1 cellular context compared by ENCODE assay signal in the genomic region with DNA sequence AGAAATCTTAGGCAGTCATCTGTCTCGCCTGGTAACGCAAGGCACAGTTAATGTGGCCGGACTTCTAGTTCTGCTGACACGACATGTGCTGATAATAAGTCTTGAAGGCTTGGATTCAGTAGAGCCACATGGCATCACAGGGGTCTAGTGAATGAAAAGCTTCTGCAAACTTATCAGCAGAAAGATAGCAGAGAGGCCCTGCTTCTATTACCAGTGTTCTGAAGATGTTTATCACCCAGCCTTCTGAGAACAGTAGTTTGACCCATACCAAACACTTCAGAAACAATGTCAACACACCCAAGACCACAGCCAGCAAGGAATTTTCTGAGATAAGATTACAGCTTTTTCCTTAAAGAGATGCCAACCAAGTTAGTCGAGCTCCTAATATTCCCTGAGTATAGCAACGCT.
TF ChIP-seq lines count a peak whose summit lies in the region.

No MANE protein-coding gene starts in this region.

TF ChIP-seq in K562, 482 proteins besides CTCF, POLR2A, EP300 and RAD21 (continued from another document and continues in another):
- TF ChIP-seq, protein P1, sequence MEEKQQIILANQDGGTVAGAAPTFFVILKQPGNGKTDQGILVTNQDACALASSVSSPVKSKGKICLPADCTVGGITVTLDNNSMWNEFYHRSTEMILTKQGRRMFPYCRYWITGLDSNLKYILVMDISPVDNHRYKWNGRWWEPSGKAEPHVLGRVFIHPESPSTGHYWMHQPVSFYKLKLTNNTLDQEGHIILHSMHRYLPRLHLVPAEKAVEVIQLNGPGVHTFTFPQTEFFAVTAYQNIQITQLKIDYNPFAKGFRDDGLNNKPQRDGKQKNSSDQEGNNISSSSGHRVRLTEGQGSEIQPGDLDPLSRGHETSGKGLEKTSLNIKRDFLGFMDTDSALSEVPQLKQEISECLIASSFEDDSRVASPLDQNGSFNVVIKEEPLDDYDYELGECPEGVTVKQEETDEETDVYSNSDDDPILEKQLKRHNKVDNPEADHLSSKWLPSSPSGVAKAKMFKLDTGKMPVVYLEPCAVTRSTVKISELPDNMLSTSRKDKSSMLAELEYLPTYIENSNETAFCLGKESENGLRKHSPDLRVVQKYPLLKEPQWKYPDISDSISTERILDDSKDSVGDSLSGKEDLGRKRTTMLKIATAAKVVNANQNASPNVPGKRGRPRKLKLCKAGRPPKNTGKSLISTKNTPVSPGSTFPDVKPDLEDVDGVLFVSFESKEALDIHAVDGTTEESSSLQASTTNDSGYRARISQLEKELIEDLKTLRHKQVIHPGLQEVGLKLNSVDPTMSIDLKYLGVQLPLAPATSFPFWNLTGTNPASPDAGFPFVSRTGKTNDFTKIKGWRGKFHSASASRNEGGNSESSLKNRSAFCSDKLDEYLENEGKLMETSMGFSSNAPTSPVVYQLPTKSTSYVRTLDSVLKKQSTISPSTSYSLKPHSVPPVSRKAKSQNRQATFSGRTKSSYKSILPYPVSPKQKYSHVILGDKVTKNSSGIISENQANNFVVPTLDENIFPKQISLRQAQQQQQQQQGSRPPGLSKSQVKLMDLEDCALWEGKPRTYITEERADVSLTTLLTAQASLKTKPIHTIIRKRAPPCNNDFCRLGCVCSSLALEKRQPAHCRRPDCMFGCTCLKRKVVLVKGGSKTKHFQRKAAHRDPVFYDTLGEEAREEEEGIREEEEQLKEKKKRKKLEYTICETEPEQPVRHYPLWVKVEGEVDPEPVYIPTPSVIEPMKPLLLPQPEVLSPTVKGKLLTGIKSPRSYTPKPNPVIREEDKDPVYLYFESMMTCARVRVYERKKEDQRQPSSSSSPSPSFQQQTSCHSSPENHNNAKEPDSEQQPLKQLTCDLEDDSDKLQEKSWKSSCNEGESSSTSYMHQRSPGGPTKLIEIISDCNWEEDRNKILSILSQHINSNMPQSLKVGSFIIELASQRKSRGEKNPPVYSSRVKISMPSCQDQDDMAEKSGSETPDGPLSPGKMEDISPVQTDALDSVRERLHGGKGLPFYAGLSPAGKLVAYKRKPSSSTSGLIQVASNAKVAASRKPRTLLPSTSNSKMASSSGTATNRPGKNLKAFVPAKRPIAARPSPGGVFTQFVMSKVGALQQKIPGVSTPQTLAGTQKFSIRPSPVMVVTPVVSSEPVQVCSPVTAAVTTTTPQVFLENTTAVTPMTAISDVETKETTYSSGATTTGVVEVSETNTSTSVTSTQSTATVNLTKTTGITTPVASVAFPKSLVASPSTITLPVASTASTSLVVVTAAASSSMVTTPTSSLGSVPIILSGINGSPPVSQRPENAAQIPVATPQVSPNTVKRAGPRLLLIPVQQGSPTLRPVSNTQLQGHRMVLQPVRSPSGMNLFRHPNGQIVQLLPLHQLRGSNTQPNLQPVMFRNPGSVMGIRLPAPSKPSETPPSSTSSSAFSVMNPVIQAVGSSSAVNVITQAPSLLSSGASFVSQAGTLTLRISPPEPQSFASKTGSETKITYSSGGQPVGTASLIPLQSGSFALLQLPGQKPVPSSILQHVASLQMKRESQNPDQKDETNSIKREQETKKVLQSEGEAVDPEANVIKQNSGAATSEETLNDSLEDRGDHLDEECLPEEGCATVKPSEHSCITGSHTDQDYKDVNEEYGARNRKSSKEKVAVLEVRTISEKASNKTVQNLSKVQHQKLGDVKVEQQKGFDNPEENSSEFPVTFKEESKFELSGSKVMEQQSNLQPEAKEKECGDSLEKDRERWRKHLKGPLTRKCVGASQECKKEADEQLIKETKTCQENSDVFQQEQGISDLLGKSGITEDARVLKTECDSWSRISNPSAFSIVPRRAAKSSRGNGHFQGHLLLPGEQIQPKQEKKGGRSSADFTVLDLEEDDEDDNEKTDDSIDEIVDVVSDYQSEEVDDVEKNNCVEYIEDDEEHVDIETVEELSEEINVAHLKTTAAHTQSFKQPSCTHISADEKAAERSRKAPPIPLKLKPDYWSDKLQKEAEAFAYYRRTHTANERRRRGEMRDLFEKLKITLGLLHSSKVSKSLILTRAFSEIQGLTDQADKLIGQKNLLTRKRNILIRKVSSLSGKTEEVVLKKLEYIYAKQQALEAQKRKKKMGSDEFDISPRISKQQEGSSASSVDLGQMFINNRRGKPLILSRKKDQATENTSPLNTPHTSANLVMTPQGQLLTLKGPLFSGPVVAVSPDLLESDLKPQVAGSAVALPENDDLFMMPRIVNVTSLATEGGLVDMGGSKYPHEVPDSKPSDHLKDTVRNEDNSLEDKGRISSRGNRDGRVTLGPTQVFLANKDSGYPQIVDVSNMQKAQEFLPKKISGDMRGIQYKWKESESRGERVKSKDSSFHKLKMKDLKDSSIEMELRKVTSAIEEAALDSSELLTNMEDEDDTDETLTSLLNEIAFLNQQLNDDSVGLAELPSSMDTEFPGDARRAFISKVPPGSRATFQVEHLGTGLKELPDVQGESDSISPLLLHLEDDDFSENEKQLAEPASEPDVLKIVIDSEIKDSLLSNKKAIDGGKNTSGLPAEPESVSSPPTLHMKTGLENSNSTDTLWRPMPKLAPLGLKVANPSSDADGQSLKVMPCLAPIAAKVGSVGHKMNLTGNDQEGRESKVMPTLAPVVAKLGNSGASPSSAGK (IDR thresholded peaks at IDR 0.05), result peak; percentile 27; the same call in 1 of the 2 replicates
- TF ChIP-seq CBX3 (IDR thresholded peaks at IDR 0.05; ENCODE audit: borderline replicate concordance in 1 of 2, low read length in 2 of 2), result no peak
- TF ChIP-seq HNRNPL (IDR thresholded peaks at IDR 0.05; ENCODE audit: low read depth, low read length), result no peak
- no peak for TF ChIP-seq HOXB6 (CRISPR knock-in tag; IDR thresholded peaks at IDR 0.05; ENCODE audit: borderline replicate concordance)
- no peak for TF ChIP-seq ZFP30 (CRISPR knock-in tag; IDR thresholded peaks at IDR 0.05; ENCODE audit: borderline replicate concordance)
- no peak for TF ChIP-seq ETS1 (conservative IDR thresholded peaks at IDR 0.05; ENCODE audit: control insufficient read depth, low read depth, low read length)
- no peak for TF ChIP-seq NR2C2 (CRISPR knock-in tag; IDR thresholded peaks at IDR 0.05)
- TF ChIP-seq NR2C2 (tag; IDR thresholded peaks at IDR 0.05), result no peak
- TF ChIP-seq SLC30A9 (CRISPR knock-in tag; IDR thresholded peaks at IDR 0.05), result no peak
- no peak for TF ChIP-seq TBL1XR1 (IDR thresholded peaks at IDR 0.05; ENCODE audit: low read length in 2 of 2)
- no peak for TF ChIP-seq ZNF79 (CRISPR knock-in tag; IDR thresholded peaks at IDR 0.05; ENCODE audit: low read depth)
- TF ChIP-seq CREB5 (CRISPR knock-in tag; IDR thresholded peaks at IDR 0.05), result no peak
- TF ChIP-seq LARP7 (IDR thresholded peaks at IDR 0.05), result no peak
- no peak for TF ChIP-seq NONO (IDR thresholded peaks at IDR 0.05; ENCODE audit: low read depth in 2 of 2, low read length in 1 of 2)
- TF ChIP-seq, protein P2, sequence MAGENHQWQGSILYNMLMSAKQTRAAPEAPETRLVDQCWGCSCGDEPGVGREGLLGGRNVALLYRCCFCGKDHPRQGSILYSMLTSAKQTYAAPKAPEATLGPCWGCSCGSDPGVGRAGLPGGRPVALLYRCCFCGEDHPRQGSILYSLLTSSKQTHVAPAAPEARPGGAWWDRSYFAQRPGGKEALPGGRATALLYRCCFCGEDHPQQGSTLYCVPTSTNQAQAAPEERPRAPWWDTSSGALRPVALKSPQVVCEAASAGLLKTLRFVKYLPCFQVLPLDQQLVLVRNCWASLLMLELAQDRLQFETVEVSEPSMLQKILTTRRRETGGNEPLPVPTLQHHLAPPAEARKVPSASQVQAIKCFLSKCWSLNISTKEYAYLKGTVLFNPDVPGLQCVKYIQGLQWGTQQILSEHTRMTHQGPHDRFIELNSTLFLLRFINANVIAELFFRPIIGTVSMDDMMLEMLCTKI (IDR thresholded peaks at IDR 0.05; ENCODE audit: partially characterized antibody), result no peak
- no peak for TF ChIP-seq MTA3 (IDR thresholded peaks at IDR 0.05; ENCODE audit: borderline replicate concordance)
- peak; percentile 77; the same call in 1 of the 2 replicates for TF ChIP-seq SOX6 (IDR thresholded peaks at IDR 0.05)
- no peak for TF ChIP-seq ZNF217 (CRISPR knock-in tag; IDR thresholded peaks at IDR 0.05)
- TF ChIP-seq, protein P3, sequence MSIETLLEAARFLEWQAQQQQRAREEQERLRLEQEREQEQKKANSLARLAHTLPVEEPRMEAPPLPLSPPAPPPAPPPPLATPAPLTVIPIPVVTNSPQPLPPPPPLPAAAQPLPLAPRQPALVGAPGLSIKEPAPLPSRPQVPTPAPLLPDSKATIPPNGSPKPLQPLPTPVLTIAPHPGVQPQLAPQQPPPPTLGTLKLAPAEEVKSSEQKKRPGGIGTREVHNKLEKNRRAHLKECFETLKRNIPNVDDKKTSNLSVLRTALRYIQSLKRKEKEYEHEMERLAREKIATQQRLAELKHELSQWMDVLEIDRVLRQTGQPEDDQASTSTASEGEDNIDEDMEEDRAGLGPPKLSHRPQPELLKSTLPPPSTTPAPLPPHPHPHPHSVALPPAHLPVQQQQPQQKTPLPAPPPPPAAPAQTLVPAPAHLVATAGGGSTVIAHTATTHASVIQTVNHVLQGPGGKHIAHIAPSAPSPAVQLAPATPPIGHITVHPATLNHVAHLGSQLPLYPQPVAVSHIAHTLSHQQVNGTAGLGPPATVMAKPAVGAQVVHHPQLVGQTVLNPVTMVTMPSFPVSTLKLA (conservative IDR thresholded peaks at IDR 0.05), result no peak
- TF ChIP-seq MAZ (CRISPR knock-in tag; conservative IDR thresholded peaks at IDR 0.05 in 1 of 2, IDR thresholded peaks at IDR 0.05 in 1 of 2), result no peak
- TF ChIP-seq HMG20B (CRISPR knock-in tag; IDR thresholded peaks at IDR 0.05), result no peak
- TF ChIP-seq FOXA3 (CRISPR knock-in tag; conservative IDR thresholded peaks at IDR 0.05 in 1 of 2, IDR thresholded peaks at IDR 0.05 in 1 of 2), result peak in 1 of 2 experiments; percentile 59; a peak in 2 of 4 replicates
- TF ChIP-seq TEAD2 (tag; IDR thresholded peaks at IDR 0.05), result no peak
- TF ChIP-seq ZNF316 (IDR thresholded peaks at IDR 0.05), result peak; percentile 64
- TF ChIP-seq GATA2 (CRISPR knock-in tag; IDR thresholded peaks at IDR 0.05), result no peak
- TF ChIP-seq, protein P4, sequence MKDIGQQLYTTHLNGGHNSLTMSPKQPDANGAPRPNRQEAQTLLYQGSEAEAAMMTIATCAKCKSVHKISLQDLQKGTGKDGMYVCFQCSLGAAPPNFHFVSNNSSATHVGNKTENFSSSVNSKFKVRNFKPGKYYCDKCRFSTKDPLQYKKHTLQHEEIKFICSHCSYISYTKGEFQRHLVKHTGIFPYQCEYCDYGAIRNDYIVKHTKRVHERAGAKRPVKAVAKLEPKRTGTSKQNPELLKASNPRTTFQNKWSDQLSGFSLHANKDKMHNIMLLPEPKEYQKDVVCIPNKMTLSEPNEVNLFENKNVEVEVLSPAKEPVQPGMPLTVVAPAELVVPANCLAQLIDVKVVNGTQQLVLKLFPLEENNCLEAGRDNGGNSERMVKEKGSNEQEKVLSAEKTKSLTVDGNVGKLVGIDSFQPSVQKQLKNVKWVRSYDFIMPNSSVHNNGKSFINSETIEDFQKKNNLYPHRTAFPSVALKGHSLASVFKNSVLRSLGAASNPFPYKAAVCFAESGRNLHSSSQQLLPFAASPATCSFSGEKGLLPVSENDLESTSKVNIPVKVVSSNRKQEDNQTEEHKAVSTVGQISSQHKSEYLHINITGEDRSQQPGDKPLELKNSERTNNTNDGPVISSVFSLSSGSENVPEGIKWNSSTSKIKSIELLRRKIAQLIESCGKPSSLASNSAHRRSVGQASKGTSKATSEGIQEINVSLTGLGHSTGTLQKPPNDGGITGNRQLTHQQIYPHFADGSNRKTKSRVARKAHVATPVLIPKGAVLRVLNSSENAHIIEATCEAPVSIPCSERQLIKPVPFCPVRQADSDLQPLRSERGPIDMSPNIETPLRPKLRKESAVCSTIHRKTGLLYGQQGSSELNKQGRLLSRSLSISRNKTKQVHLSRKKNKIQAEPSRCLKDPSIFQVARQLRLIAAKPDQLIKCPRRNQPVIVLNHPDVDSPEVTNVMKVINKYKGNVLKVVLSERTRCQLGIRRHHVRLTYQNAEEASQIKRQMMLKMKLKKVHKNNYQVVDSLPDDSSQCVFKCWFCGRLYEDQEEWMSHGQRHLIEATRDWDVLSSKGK (CRISPR knock-in tag; IDR thresholded peaks at IDR 0.05), result no peak
- no peak for TF ChIP-seq ZNF24 (IDR thresholded peaks at IDR 0.05)
- no peak for TF ChIP-seq XRCC3 (IDR thresholded peaks at IDR 0.05)
- no peak for TF ChIP-seq SMAD1 (IDR thresholded peaks at IDR 0.05; ENCODE audit: low read depth, low read length, partially characterized antibody)
- no peak for TF ChIP-seq PTRF (tag; IDR thresholded peaks at IDR 0.05)
- no peak for TF ChIP-seq PRMT5 (CRISPR knock-in tag; IDR thresholded peaks at IDR 0.05)
- TF ChIP-seq TRIM24 (IDR thresholded peaks at IDR 0.05), result no peak
- TF ChIP-seq PBX2 (CRISPR knock-in tag; IDR thresholded peaks at IDR 0.05; ENCODE audit: low read depth), result no peak
- no peak for TF ChIP-seq PBX2 (tag; conservative IDR thresholded peaks at IDR 0.05; ENCODE audit: low read depth)
- TF ChIP-seq KLF13 (tag; IDR thresholded peaks at IDR 0.05; ENCODE audit: borderline replicate concordance, low read depth), result no peak
- TF ChIP-seq ZNF436 (CRISPR knock-in tag; IDR thresholded peaks at IDR 0.05), result no peak
